ENCODE assay signal across 12 cellular contexts in the genomic region with DNA sequence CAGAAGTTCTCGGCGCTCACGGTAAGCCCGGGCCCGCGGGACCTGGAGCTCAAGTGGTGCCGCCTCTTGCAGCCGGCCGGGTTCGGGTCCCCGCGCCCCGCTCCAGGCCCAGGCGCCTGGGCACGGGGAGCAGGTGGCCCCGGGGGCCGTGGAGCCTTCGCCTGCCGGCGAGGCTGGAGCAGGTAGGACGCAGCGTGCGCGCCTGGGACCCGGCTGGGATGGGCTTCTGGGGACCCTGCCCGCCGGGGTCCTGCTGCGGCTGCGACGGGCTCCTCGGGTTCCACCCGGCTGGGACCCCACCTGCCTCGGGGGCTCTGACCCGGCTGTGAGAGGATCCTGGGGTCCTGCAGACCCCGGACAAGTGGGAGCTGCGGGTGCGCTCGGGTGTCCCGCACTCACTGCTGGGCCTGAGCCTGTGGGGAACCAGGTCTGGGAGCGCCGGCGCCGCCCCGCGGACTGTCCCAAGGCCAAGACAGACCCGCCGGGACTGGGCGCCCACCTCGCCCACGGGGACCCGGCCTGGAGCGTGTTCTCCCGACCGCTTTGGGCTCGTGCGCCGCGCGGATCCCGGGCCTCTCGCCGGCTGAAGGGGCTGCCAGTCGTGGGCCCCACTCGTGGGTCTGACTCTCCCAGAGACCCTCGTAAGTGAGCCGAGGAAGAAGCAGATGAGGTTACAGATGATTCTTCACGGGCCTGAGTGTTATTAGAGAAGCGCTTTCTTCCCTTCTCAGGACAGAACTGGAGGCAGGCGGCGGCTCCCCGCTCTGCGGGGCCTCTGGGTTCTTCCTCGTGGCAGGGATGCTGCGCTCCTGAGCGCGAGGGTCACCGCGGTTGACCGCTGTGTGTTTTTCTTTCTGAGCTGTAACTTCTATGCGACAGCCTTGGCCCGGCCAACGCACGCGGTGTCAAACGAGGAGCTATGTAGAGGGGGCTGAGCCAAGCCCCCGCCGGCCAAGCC. TPM values are rescaled to one million over a fixed set of nuclear protein-coding genes. Genes with fewer than 3 reads are reported as not detected.
DNase-seq lines count a peak whose midpoint lies in the region; ATAC-seq and TF ChIP-seq lines count a peak whose summit lies in the region.
"Had no signal": no experiment of that assay in that cellular context is flagged by ENCODE, and none has a peak within 500 bp of the region (broad histone marks: within the 10 kb centered on the region; RNA-seq: fewer than 3 reads in every experiment).

No MANE protein-coding gene starts in this region.

- WGBS in SK-N-SH (ENCODE audit: low lambda C conversion rate): 45% methylated on average over 27 of the region's 87 CpGs

- H3K36me3 Mint-ChIP-seq in activated T-cell treated with anti-CD3 and anti-CD28 coated beads, Interleukin-2, amount 50 U/mL, for 24 hours (ENCODE audit: low read depth): no peaks in the 10 kb centered on the region

- TF ChIP-seq CTCF in SK-N-SH (IDR thresholded peaks at IDR 0.05) (no peak), omental fat pad (IDR thresholded peaks at IDR 0.05) (no peak), vagina (IDR thresholded peaks at IDR 0.05) (no peak)

- no peak overlapping the region for H2AFZ ChIP-seq in SK-N-SH (ENCODE audit: low read depth)

- no peak overlapping the region for H3K9ac ChIP-seq in SK-N-SH

- CTCF ChIA-PET in SK-N-SH (lab: Yijun Ruan, JAX): interaction anchor here (0.8 to 2.9 kb wide), 3 partner anchors 10 to 86 kb away, joined by 3 to 8 read pairs (median 3); no protein-coding TSS in a partner anchor

- H3K4me3 ChIP-seq in SK-N-SH (ENCODE audit: low read depth in 2 of 2, low read length in 1 of 2): peak overlapping the region in 1 of 2 experiments; percentile 34; a peak in 1 of 4 replicates
- peak overlapping the region; percentile 43 to 45 for H3K4me3 ChIP-seq in vagina

- POLR2A ChIA-PET in SK-N-SH (lab: Yijun Ruan, JAX): no interaction called here

- no peaks in the 10 kb centered on the region for H3K4me1 Mint-ChIP-seq in activated T-cell treated with anti-CD3 and anti-CD28 coated beads, Interleukin-2, amount 50 U/mL, for 24 hours (ENCODE audit: low read depth)

- H3K4me1 ChIP-seq in SK-N-SH (ENCODE audit: control insufficient read depth in 1 of 2, insufficient read depth in 2 of 2, low read depth in 1 of 2, low read length in 1 of 2): peaks cover 0 to 2% of the 10 kb centered on the region in 2 experiments; a peak in 1 of 4 replicates
- H3K4me1 ChIP-seq in vagina: peaks cover 22% of the 10 kb centered on the region

- peaks cover 68% of the 10 kb centered on the region for H3K27me3 Mint-ChIP-seq in activated T-cell treated with anti-CD3 and anti-CD28 coated beads, Interleukin-2, amount 50 U/mL, for 24 hours

- no peaks in the 10 kb centered on the region for H3K27me3 ChIP-seq in SK-N-SH (ENCODE audit: insufficient read depth)
- H3K27me3 ChIP-seq in vagina: peaks cover 5% of the 10 kb centered on the region

- no peak for TF ChIP-seq POLR2A in vagina (IDR thresholded peaks at IDR 0.05)

- H3K9me3 Mint-ChIP-seq in activated T-cell treated with anti-CD3 and anti-CD28 coated beads, Interleukin-2, amount 50 U/mL, for 24 hours: no peaks in the 10 kb centered on the region

- H3K9me3 ChIP-seq in SK-N-SH (no peaks in the 10 kb centered on the region), vagina (no peaks in the 10 kb centered on the region)

- TF ChIP-seq EP300 in SK-N-SH (IDR thresholded peaks at IDR 0.05; ENCODE audit: borderline replicate concordance in 1 of 2, low read depth in 1 of 2, low read length in 1 of 2): no peak

- H4K20me1 ChIP-seq in SK-N-SH (ENCODE audit: insufficient read depth): no peaks in the 10 kb centered on the region

- no peaks in the 10 kb centered on the region for H3K36me3 ChIP-seq in SK-N-SH (replicated peaks in 1 of 2; ENCODE audit: control insufficient read depth in 1 of 2, insufficient read depth in 2 of 2, low read length in 1 of 2)
- no peaks in the 10 kb centered on the region for H3K36me3 ChIP-seq in vagina

- H3K9me2 ChIP-seq in SK-N-SH: no peaks in the 10 kb centered on the region

- intact Hi-C loops in left ventricle myocardium superior (cut with micrococcal nuclease): no loop called here
- intact Hi-C loops in vagina (cut with DNase I): no loop called here

- H3K4me2 ChIP-seq in SK-N-SH: no peak overlapping the region

- H3K27ac ChIP-seq in SK-N-SH (ENCODE audit: low read depth in 2 of 2, low read length in 1 of 2) (no peak overlapping the region), vagina (peak overlapping the region; percentile 37)

- H3K79me2 ChIP-seq in SK-N-SH (ENCODE audit: insufficient read depth): no peaks in the 10 kb centered on the region

- no peak for ATAC-seq in SK-N-SH treated with all-trans-retinoic acid at 6 μM for 48 hours
- ATAC-seq in left ventricle myocardium superior: peak; percentile 52
- ATAC-seq in omental fat pad (ENCODE audit: low FRiP score): peak; percentile 20
- no peak for ATAC-seq in GM18868 (IDR thresholded peaks at IDR 0.05; ENCODE audit: unreplicated experiment)
- ATAC-seq in HG03354 (IDR thresholded peaks at IDR 0.05; ENCODE audit: poor library complexity, severe bottlenecking, unreplicated experiment): no peak
- ATAC-seq: activated CD8-positive, alpha-beta T cell treated with anti-CD3 and anti-CD28 coated beads, Interleukin-2, amount 10 ng/mL, durations not matched to agents 7 days and 5 days had no signal

- no peak for TF ChIP-seq RAD21 in SK-N-SH (IDR thresholded peaks at IDR 0.05; ENCODE audit: low read length)

- no peak overlapping the region for H3K4me3 Mint-ChIP-seq in activated T-cell treated with anti-CD3 and anti-CD28 coated beads, Interleukin-2, amount 50 U/mL, for 24 hours
- H3K4me3 Mint-ChIP-seq: activated CD8-positive, alpha-beta T cell treated with anti-CD3 and anti-CD28 coated beads, Interleukin-2, amount 10 ng/mL, durations not matched to agents 7 days and 5 days had no signal

- H3K27ac Mint-ChIP-seq in activated T-cell treated with anti-CD3 and anti-CD28 coated beads, Interleukin-2, amount 50 U/mL, for 24 hours: no peak overlapping the region
- H3K27ac Mint-ChIP-seq: activated CD8-positive, alpha-beta T cell treated with anti-CD3 and anti-CD28 coated beads, Interleukin-2, amount 10 ng/mL, durations not matched to agents 7 days and 5 days had no signal

- no peaks in the 10 kb centered on the region for H3F3A ChIP-seq in SK-N-SH (replicated peaks; ENCODE audit: insufficient read depth)

- DNase-seq in SK-N-SH: peak; percentile 57
- peak; percentile 44 for DNase-seq in left ventricle myocardium superior
- DNase-seq in omental fat pad (ENCODE audit: low spot score): no peak
- peak in 1 of 2 donors; percentile 70 for DNase-seq in vagina (ENCODE audit: extremely low spot score in 2 of 2)
- no peak for DNase-seq in activated T-cell treated with anti-CD3 and anti-CD28 coated beads, Interleukin-2, amount 50 U/mL, for 24 hours
- DNase-seq: activated CD8-positive, alpha-beta T cell treated with anti-CD3 and anti-CD28 coated beads, Interleukin-2, amount 10 ng/mL, durations not matched to agents 7 days and 5 days; stimulated activated CD4-positive, alpha-beta T cell treated with anti-CD3 and anti-CD28 coated beads, Interleukin-15, amount 100 ng/mL, for 24 hours had no signal

TF ChIP-seq in SK-N-SH, 30 proteins besides CTCF, POLR2A, EP300 and RAD21:
- TF ChIP-seq, protein P1, sequence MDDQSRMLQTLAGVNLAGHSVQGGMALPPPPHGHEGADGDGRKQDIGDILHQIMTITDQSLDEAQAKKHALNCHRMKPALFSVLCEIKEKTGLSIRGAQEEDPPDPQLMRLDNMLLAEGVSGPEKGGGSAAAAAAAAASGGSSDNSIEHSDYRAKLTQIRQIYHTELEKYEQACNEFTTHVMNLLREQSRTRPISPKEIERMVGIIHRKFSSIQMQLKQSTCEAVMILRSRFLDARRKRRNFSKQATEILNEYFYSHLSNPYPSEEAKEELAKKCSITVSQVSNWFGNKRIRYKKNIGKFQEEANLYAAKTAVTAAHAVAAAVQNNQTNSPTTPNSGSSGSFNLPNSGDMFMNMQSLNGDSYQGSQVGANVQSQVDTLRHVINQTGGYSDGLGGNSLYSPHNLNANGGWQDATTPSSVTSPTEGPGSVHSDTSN (IDR thresholded peaks at IDR 0.05): no peak
- no peak for TF ChIP-seq USF1 (IDR thresholded peaks at IDR 0.05; ENCODE audit: borderline replicate concordance, low read depth)
- no peak for TF ChIP-seq JUND (IDR thresholded peaks at IDR 0.05)
- no peak for TF ChIP-seq YY1 (IDR thresholded peaks at IDR 0.05; ENCODE audit: low read depth)

TF ChIP-seq in SK-N-SH treated with all-trans-retinoic acid at 6 μM for 48 hours, 23 proteins besides CTCF, POLR2A, EP300 and RAD21:
- TF ChIP-seq ZC3H10 (CRISPR knock-in tag; IDR thresholded peaks at IDR 0.05) (no peak), TOX (CRISPR knock-in tag; IDR thresholded peaks at IDR 0.05; ENCODE audit: borderline replicate concordance) (no peak), ZNF8 (CRISPR knock-in tag; IDR thresholded peaks at IDR 0.05) (no peak), GLIS3 (CRISPR knock-in tag; IDR thresholded peaks at IDR 0.05) (no peak), PPARA (CRISPR knock-in tag; IDR thresholded peaks at IDR 0.05; ENCODE audit: borderline replicate concordance) (no peak)
- TF ChIP-seq, protein P2, sequence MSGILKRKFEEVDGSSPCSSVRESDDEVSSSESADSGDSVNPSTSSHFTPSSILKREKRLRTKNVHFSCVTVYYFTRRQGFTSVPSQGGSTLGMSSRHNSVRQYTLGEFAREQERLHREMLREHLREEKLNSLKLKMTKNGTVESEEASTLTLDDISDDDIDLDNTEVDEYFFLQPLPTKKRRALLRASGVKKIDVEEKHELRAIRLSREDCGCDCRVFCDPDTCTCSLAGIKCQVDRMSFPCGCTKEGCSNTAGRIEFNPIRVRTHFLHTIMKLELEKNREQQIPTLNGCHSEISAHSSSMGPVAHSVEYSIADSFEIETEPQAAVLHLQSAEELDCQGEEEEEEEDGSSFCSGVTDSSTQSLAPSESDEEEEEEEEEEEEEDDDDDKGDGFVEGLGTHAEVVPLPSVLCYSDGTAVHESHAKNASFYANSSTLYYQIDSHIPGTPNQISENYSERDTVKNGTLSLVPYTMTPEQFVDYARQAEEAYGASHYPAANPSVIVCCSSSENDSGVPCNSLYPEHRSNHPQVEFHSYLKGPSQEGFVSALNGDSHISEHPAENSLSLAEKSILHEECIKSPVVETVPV (CRISPR knock-in tag; IDR thresholded peaks at IDR 0.05): no peak

RNA-seq across cellular contexts. Expression of gene SMOC2, which starts 0.7 kb away (rescaled TPM):
- not detected in 2 replicates for polyA plus RNA-seq in SK-N-SH (2012; rRNA removed)
- polyA plus RNA-seq in SK-N-SH (2012; cell fraction: cytosol; rRNA removed): not detected in 2 replicates
- not detected in 2 replicates for polyA plus RNA-seq in SK-N-SH (2012; cell fraction: nucleus; rRNA removed)
- total RNA-seq in left ventricle myocardium superior (18.7 TPM), omental fat pad (100 to 1,000 TPM in 2 of 4 donors, 10 to 100 TPM in 2; 53.1 to 164 (median 102) TPM), vagina (22.1 TPM)
- total RNA-seq: activated CD8-positive, alpha-beta T cell treated with anti-CD3 and anti-CD28 coated beads, Interleukin-2, amount 10 ng/mL, durations not matched to agents 7 days and 5 days; glomerular endothelial cell had no signal
- polyA plus RNA-seq: AG04450 had no signal

Comparison
In these comparisons a context has a peak if more than half of its experiments do, and no peak if none do; other contexts are left out.
1. DNase-seq: peak in SK-N-SH (single experiment) and left ventricle myocardium superior (single experiment); none in omental fat pad (single experiment) and activated T-cell treated with anti-CD3 and anti-CD28 coated beads, Interleukin-2, amount 50 U/mL, for 24 hours (single experiment).
2. ATAC-seq: peak in left ventricle myocardium superior (single experiment) and omental fat pad (single experiment); none in SK-N-SH treated with all-trans-retinoic acid at 6 μM for 48 hours (single experiment), GM18868 (single experiment) and HG03354 (single experiment).